ENCODE assay signal across 1 cellular context in genomic region chr10:119165171-119166110, GRCh38.
A peak's percentile ranks its signal among the peaks of the same experiment; 100 is the strongest.
TF ChIP-seq lines count a peak whose summit lies in the region.

SFXN4 (minus strand) TSS chr10:119165714; CDS start chr10:119165647, 67 bp downstream.

TF ChIP-seq in HEK293, 187 proteins besides CTCF, POLR2A, EP300 and RAD21 (continued from another document and continues in another):
- TF ChIP-seq PRDM10 (tag by site-specific recombination; IDR thresholded peaks at IDR 0.05) (peak; percentile 69), WT1 (tag by site-specific recombination; IDR thresholded peaks at IDR 0.05) (peak; percentile 17; the same call in 1 of the 2 replicates), ZNF324 (tag by site-specific recombination; IDR thresholded peaks at IDR 0.05) (no peak), SP7 (tag by site-specific recombination; IDR thresholded peaks at IDR 0.05) (peak; percentile 74), KLF9 (tag by site-specific recombination; IDR thresholded peaks at IDR 0.05; ENCODE audit: low read depth) (peak; percentile 80), KLF8 (tag by site-specific recombination; IDR thresholded peaks at IDR 0.05) (peak; percentile 21; the same call in 1 of the 2 replicates), ZNF2 (tag by site-specific recombination; IDR thresholded peaks at IDR 0.05) (0 out of 2 replicates have a peak, but pooled peaks have one; percentile 26), ZBTB10 (tag by site-specific recombination; IDR thresholded peaks at IDR 0.05) (peak; percentile 41; the same call in 1 of the 2 replicates), ZNF302 (tag by site-specific recombination; IDR thresholded peaks at IDR 0.05; ENCODE audit: low read depth) (no peak), PBX3 (CRISPR knock-in tag; IDR thresholded peaks at IDR 0.05) (0 out of 2 replicates have a peak, but pooled peaks have one; percentile 46), ZBTB20 (tag by site-specific recombination; IDR thresholded peaks at IDR 0.05) (peak; percentile 33; the same call in 1 of the 2 replicates), ZNF600 (tag by site-specific recombination; IDR thresholded peaks at IDR 0.05) (peak; percentile 47), ZNF394 (tag by site-specific recombination; IDR thresholded peaks at IDR 0.05; ENCODE audit: borderline replicate concordance) (no peak), ZBTB8A (tag by site-specific recombination; IDR thresholded peaks at IDR 0.05) (peak; percentile 32; the same call in 1 of the 2 replicates), GLI4 (tag by site-specific recombination; IDR thresholded peaks at IDR 0.05) (0 out of 2 replicates have a peak, but pooled peaks have one; percentile 14), ZBTB17 (tag by site-specific recombination; IDR thresholded peaks at IDR 0.05) (peak; percentile 86), ZNF830 (tag by site-specific recombination; IDR thresholded peaks at IDR 0.05; ENCODE audit: low read depth) (no peak), YY1 (tag by site-specific recombination; IDR thresholded peaks at IDR 0.05) (peak; percentile 53; the same call in 1 of the 2 replicates), ZNF221 (tag by site-specific recombination; IDR thresholded peaks at IDR 0.05; ENCODE audit: borderline replicate concordance) (no peak), ZNF639 (tag by site-specific recombination; IDR thresholded peaks at IDR 0.05) (no peak), TSHZ1 (tag by site-specific recombination; IDR thresholded peaks at IDR 0.05; ENCODE audit: borderline replicate concordance) (0 out of 2 replicates have a peak, but pooled peaks have one; percentile 32), ZBTB7A (tag by site-specific recombination; IDR thresholded peaks at IDR 0.05; ENCODE audit: low read depth) (peak; percentile 13; the same call in 1 of the 2 replicates), ZFHX2 (tag by site-specific recombination; conservative IDR thresholded peaks at IDR 0.05) (peak; percentile 43; the same call in 1 of the 2 replicates), SP2 (tag by site-specific recombination; IDR thresholded peaks at IDR 0.05) (peak; percentile 61; the same call in 1 of the 2 replicates), ZIC2 (tag by site-specific recombination; IDR thresholded peaks at IDR 0.05) (peak; percentile 33; the same call in 1 of the 2 replicates), GLIS1 (tag by site-specific recombination; IDR thresholded peaks at IDR 0.05) (peak; percentile 70), ZNF660 (tag by site-specific recombination; IDR thresholded peaks at IDR 0.05) (peak; percentile 68; the same call in 1 of the 2 replicates), ZNF335 (tag by site-specific recombination; conservative IDR thresholded peaks at IDR 0.05) (peak; percentile 79), ZNF398 (tag by site-specific recombination; IDR thresholded peaks at IDR 0.05) (peak; percentile 15), ZNF692 (tag by site-specific recombination; IDR thresholded peaks at IDR 0.05) (peak; percentile 73), ZSCAN30 (tag by site-specific recombination; IDR thresholded peaks at IDR 0.05) (peak; percentile 76), PATZ1 (tag by site-specific recombination; IDR thresholded peaks at IDR 0.05) (peak; percentile 80), OVOL3 (tag by site-specific recombination; IDR thresholded peaks at IDR 0.05) (no peak), SP3 (tag by site-specific recombination; IDR thresholded peaks at IDR 0.05) (peak; percentile 78), ZNF777 (tag by site-specific recombination; IDR thresholded peaks at IDR 0.05; ENCODE audit: borderline replicate concordance) (peak; percentile 45; the same call in 1 of the 2 replicates), ZSCAN16 (tag by site-specific recombination; IDR thresholded peaks at IDR 0.05) (0 out of 2 replicates have a peak, but pooled peaks have one; percentile 27), ZFP37 (tag by site-specific recombination; IDR thresholded peaks at IDR 0.05) (peak; percentile 36), ZBTB26 (tag by site-specific recombination; optimal IDR thresholded peaks at IDR 0.05) (peak; percentile 91), ZNF146 (tag by site-specific recombination; IDR thresholded peaks at IDR 0.05) (no peak), ZNF138 (tag by site-specific recombination; IDR thresholded peaks at IDR 0.05; ENCODE audit: borderline replicate concordance) (0 out of 2 replicates have a peak, but pooled peaks have one; percentile 8), ZNF202 (tag by site-specific recombination; IDR thresholded peaks at IDR 0.05; ENCODE audit: borderline replicate concordance) (no peak)
